In the genomic region with DNA sequence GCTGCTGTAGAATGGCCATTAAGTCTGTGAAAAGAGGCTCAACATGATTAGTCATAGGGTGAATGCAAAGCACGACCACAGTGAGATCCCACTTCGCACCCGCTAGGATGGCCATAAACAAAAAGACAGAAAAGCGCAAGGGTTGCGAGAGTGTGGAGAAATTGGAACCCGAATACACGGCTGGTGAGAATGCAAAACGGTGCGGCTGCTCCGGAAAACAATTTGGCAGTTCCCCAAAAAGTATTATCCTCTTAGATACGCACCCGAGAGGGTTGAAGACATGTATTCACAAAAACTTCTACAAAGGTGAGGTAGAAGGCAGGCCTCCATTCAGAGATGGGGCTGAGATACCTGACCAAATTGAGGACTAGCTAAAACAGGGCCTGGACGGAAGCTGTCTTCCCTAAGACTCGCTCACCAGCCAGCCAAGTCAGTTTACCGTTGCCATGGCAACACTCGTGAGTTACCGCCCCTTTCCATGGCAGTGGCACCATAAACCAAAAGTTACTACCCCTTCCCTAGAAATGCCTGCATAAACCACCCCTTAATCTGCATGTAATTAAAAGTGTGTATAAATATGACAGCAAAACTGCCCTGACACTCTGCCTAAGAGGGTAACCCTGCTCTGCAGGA, we compare ENCODE assay signal across 9 cellular contexts.
DNase-seq lines count a peak whose midpoint lies in the region; ATAC-seq and TF ChIP-seq lines count a peak whose summit lies in the region.
"Had no signal": no experiment of that assay in that cellular context is flagged by ENCODE, and none has a peak within 500 bp of the region (broad histone marks: within the 10 kb centered on the region; RNA-seq: fewer than 3 reads in every experiment).

No MANE protein-coding gene starts in this region.

- peak overlapping the region; percentile 96 to 98 for H3K27ac Mint-ChIP-seq in effector memory CD8-positive, alpha-beta T cell

- H3K27me3 ChIP-seq in parathyroid adenoma (ENCODE audit: control insufficient read depth, insufficient read depth, low read length) = no peaks in the 10 kb centered on the region
- H3K27me3 ChIP-seq: upper lobe of left lung had no signal

- peak overlapping the region; percentile 86 for H3K4me2 ChIP-seq in parathyroid adenoma (ENCODE audit: low read length)

- DNase-seq in ELF-1 (ENCODE audit: low read depth, low spot score) (peak; percentile 67), NAMALWA (ENCODE audit: low spot score) (peak; percentile 34), GM03348 (ENCODE audit: low spot score) (no peak), NCI-H2107 treated with DMSO at 0.1 percent for 48 hours (lab: John Stamatoyannopoulos, UW; ENCODE audit: unreplicated experiment) (no peak), NK-92 (lab: John Stamatoyannopoulos, UW; ENCODE audit: unreplicated experiment) (no peak)
- no peak for DNase-seq in effector memory CD8-positive, alpha-beta T cell

- H3K9me3 ChIP-seq in parathyroid adenoma (ENCODE audit: control insufficient read depth, low read length) = no peaks in the 10 kb centered on the region
- H3K9me3 ChIP-seq: upper lobe of left lung had no signal

- no peak overlapping the region for H3K9ac ChIP-seq in parathyroid adenoma

- H3K4me1 Mint-ChIP-seq in effector memory CD8-positive, alpha-beta T cell (ENCODE audit: low read depth in 2 of 2) = peaks cover 26 to 27% of the 10 kb centered on the region in 2 donors

- H3K36me3 ChIP-seq in parathyroid adenoma (ENCODE audit: control insufficient read depth, insufficient read depth, low read length) = no peaks in the 10 kb centered on the region

- peaks cover 2% of the 10 kb centered on the region for H3K79me2 ChIP-seq in parathyroid adenoma

- no peak overlapping the region for H2AFZ ChIP-seq in parathyroid adenoma

- ATAC-seq in effector memory CD8-positive, alpha-beta T cell (replicated peaks) = no peak
- no peak for ATAC-seq in HG02973 (IDR thresholded peaks at IDR 0.05; ENCODE audit: unreplicated experiment)

- peak overlapping the region; percentile 93 to 97 for H3K4me3 Mint-ChIP-seq in effector memory CD8-positive, alpha-beta T cell

- no peak overlapping the region for H3K27ac ChIP-seq in parathyroid adenoma

- H3K36me3 Mint-ChIP-seq in effector memory CD8-positive, alpha-beta T cell (ENCODE audit: insufficient read depth) = peaks cover 50% of the 10 kb centered on the region

- peaks cover 4% of the 10 kb centered on the region for H3K4me1 ChIP-seq in parathyroid adenoma

- H3K27me3 Mint-ChIP-seq in effector memory CD8-positive, alpha-beta T cell = no peaks in the 10 kb centered on the region

- peak overlapping the region; percentile 97 for H3K4me3 ChIP-seq in parathyroid adenoma (ENCODE audit: low read depth, low read length)

- peaks cover 0 to 6% of the 10 kb centered on the region in 2 donors for H3K9me3 Mint-ChIP-seq in effector memory CD8-positive, alpha-beta T cell

- no peak for TF ChIP-seq CTCF in parathyroid adenoma (IDR thresholded peaks at IDR 0.05)

Comparison
In these comparisons a context has a peak if more than half of its experiments do, and no peak if none do; other contexts are left out.
1. DNase-seq: peak in ELF-1 (single experiment) and NAMALWA (single experiment); none in effector memory CD8-positive, alpha-beta T cell (0 of 3), GM03348 (single experiment), NCI-H2107 treated with DMSO at 0.1 percent for 48 hours (single experiment) and NK-92 (single experiment).